ENCODE assay signal across 10 cellular contexts in the genomic region with DNA sequence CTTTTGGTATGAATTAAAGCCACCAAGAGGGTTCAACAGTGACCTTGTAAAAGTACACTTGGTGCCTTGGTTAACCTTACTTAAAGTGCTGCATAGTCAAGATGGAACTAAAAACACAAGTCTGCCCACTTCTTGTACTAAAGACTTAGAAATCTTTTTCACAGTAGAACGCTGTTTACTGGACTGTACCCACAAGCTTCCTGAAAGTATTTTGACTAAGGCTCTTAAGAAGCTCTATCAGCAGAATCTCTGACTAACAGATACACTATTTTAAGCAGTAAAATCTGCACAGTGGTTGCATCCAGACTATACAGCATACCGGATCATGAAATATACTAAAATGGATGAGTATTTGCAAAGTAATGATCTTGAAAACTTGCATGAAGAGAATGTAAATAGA. TPM values are rescaled to one million over a fixed set of nuclear protein-coding genes. Genes with fewer than 3 reads are reported as not detected.
DNase-seq lines count a peak whose midpoint lies in the region; ATAC-seq and TF ChIP-seq lines count a peak whose summit lies in the region.
"Had no signal": no experiment of that assay in that cellular context is flagged by ENCODE, and none has a peak within 500 bp of the region (broad histone marks: within the 10 kb centered on the region; RNA-seq: fewer than 3 reads in every experiment).

No MANE protein-coding gene starts in this region.

- peak overlapping the region; percentile 64 for H3K4me3 Mint-ChIP-seq in T-helper 2 cell treated with Interferon-gamma antibody and Interleukin-4, amounts not matched to agents 5 μg/mL and 100 μg/mL, for 36 hours
- H3K4me3 Mint-ChIP-seq in Calu3 (ENCODE audit: low read depth, unreplicated experiment) = no peak overlapping the region
- H3K4me3 Mint-ChIP-seq: dendritic cell treated with granulocyte-macrophage colony-stimulating factor and Interleukin-4, amounts not matched to agents 40 ng/mL and 50 ng/mL, for 4 days had no signal

- H4K8ac ChIP-seq in trophoblast cell (ENCODE audit: low read depth, low read length) = no peak overlapping the region

- H3K9me3 ChIP-seq in trophoblast cell (ENCODE audit: insufficient read depth, low read depth, low read length) = no peaks in the 10 kb centered on the region

- H3K36me3 ChIP-seq in trophoblast cell (ENCODE audit: control insufficient read depth in 1 of 2, insufficient read depth in 2 of 2, low read length in 2 of 2) = no peaks in the 10 kb centered on the region

- peak overlapping the region; percentile 67 for H3K27ac Mint-ChIP-seq in T-helper 2 cell treated with Interferon-gamma antibody and Interleukin-4, amounts not matched to agents 5 μg/mL and 100 μg/mL, for 36 hours
- H3K27ac Mint-ChIP-seq in Calu3 (ENCODE audit: unreplicated experiment) = no peak overlapping the region
- H3K27ac Mint-ChIP-seq: dendritic cell treated with granulocyte-macrophage colony-stimulating factor and Interleukin-4, amounts not matched to agents 40 ng/mL and 50 ng/mL, for 4 days had no signal

- H3K9me3 Mint-ChIP-seq in T-helper 2 cell treated with Interferon-gamma antibody and Interleukin-4, amounts not matched to agents 5 μg/mL and 100 μg/mL, for 36 hours = no peaks in the 10 kb centered on the region
- H3K9me3 Mint-ChIP-seq in Calu3 (ENCODE audit: low read depth, unreplicated experiment) = no peaks in the 10 kb centered on the region
- H3K9me3 Mint-ChIP-seq: dendritic cell treated with granulocyte-macrophage colony-stimulating factor and Interleukin-4, amounts not matched to agents 40 ng/mL and 50 ng/mL, for 4 days had no signal

- CTCF ChIA-PET in Calu3 (lab: Charles Lee) = no interaction called here

- H3K27ac ChIP-seq in trophoblast cell (ENCODE audit: low read depth, low read length) = no peak overlapping the region

- no peak overlapping the region for H3K4ac ChIP-seq in trophoblast cell (ENCODE audit: low read depth, low read length)

- no peak overlapping the region for H3K9ac ChIP-seq in trophoblast cell (ENCODE audit: low read length)

- no peak for DNase-seq in activated CD4-positive, CD25-positive, alpha-beta regulatory T cell treated with anti-CD3 and anti-CD28 coated beads, Interleukin-2, amount 50 U/mL, for 72 hours
- DNase-seq in T-helper 2 cell treated with Interferon-gamma antibody and Interleukin-4, amounts not matched to agents 5 μg/mL and 100 μg/mL, for 36 hours (ENCODE audit: low spot score) = peak; percentile 14
- DNase-seq in trophoblast cell (peak; percentile 7 to 70), Calu3 (no peak), T-helper 9 cell (no peak), amygdala (lab: John Stamatoyannopoulos, UW) (no peak)
- DNase-seq: islet precursor cell had no signal

- H4K12ac ChIP-seq in trophoblast cell (ENCODE audit: low read depth, low read length) = no peak overlapping the region

- H3K14ac ChIP-seq in trophoblast cell (ENCODE audit: low read length) = no peak overlapping the region

- H3K79me1 ChIP-seq in trophoblast cell (ENCODE audit: low read length) = no peaks in the 10 kb centered on the region

- no peak overlapping the region for H2AFZ ChIP-seq in trophoblast cell (ENCODE audit: insufficient read depth, low read length, poor library complexity)

- no TSS peak for BruUV-seq in Calu3 (replicated peaks; lab: Mats Ljungman, UMichigan)

- intact Hi-C loops in Calu3 (cut with micrococcal nuclease; ENCODE audit: unreplicated experiment) = no loop called here

- no peak for TF ChIP-seq CTCF in Calu3 (IDR thresholded peaks at IDR 0.05; ENCODE audit: unreplicated experiment)

- no peak overlapping the region for H3K4me2 ChIP-seq in trophoblast cell (ENCODE audit: low read length)

- no peak overlapping the region for H2BK12ac ChIP-seq in trophoblast cell (ENCODE audit: low read length)

- H2BK120ac ChIP-seq in trophoblast cell (ENCODE audit: insufficient read depth, low read length, poor library complexity) = no peak overlapping the region

- no peaks in the 10 kb centered on the region for H3K79me2 ChIP-seq in trophoblast cell (ENCODE audit: control insufficient read depth, insufficient read depth, low read length, poor library complexity)

- peak; percentile 32 to 74 for ATAC-seq in activated CD4-positive, CD25-positive, alpha-beta regulatory T cell treated with anti-CD3 and anti-CD28 coated beads, Interleukin-2, amount 50 U/mL, for 24 hours
- peak; percentile 95 for ATAC-seq in HG02870 (IDR thresholded peaks at IDR 0.05; ENCODE audit: unreplicated experiment)

- H2BK5ac ChIP-seq in trophoblast cell (ENCODE audit: low read depth, low read length, poor library complexity) = no peak overlapping the region

- peaks cover 15% of the 10 kb centered on the region for H3K36me3 Mint-ChIP-seq in T-helper 2 cell treated with Interferon-gamma antibody and Interleukin-4, amounts not matched to agents 5 μg/mL and 100 μg/mL, for 36 hours (ENCODE audit: low read depth)
- H3K36me3 Mint-ChIP-seq in Calu3 (ENCODE audit: insufficient read depth, unreplicated experiment) = no peaks in the 10 kb centered on the region

- H3K4me1 ChIP-seq in trophoblast cell (ENCODE audit: control insufficient read depth in 1 of 2, insufficient read depth in 2 of 2, low read length in 2 of 2) = no peaks in the 10 kb centered on the region

- H2AK5ac ChIP-seq in trophoblast cell (ENCODE audit: low read length) = no peak overlapping the region

- no peak overlapping the region for H3K4me3 ChIP-seq in trophoblast cell (ENCODE audit: low read depth, low read length)

- H3K27me3 ChIP-seq in trophoblast cell (ENCODE audit: insufficient read depth, low read length) = no peaks in the 10 kb centered on the region

- WGBS in trophoblast cell (ENCODE audit: extremely low coverage, insufficient coverage, insufficient read length) = no CpG with 5 or more reads among the region's 2 CpGs

- no peak overlapping the region for H3K23ac ChIP-seq in trophoblast cell (ENCODE audit: low read length)

- H3K18ac ChIP-seq in trophoblast cell (ENCODE audit: low read length) = no peak overlapping the region

- peaks cover 27% of the 10 kb centered on the region for H3K4me1 Mint-ChIP-seq in T-helper 2 cell treated with Interferon-gamma antibody and Interleukin-4, amounts not matched to agents 5 μg/mL and 100 μg/mL, for 36 hours (ENCODE audit: low read depth)
- peaks cover 7% of the 10 kb centered on the region for H3K4me1 Mint-ChIP-seq in Calu3 (ENCODE audit: low read depth, unreplicated experiment)

- no peaks in the 10 kb centered on the region for H3K27me3 Mint-ChIP-seq in T-helper 2 cell treated with Interferon-gamma antibody and Interleukin-4, amounts not matched to agents 5 μg/mL and 100 μg/mL, for 36 hours (ENCODE audit: low read depth)
- no peaks in the 10 kb centered on the region for H3K27me3 Mint-ChIP-seq in Calu3 (ENCODE audit: unreplicated experiment)
- H3K27me3 Mint-ChIP-seq: dendritic cell treated with granulocyte-macrophage colony-stimulating factor and Interleukin-4, amounts not matched to agents 40 ng/mL and 50 ng/mL, for 4 days had no signal

- no peak overlapping the region for H4K91ac ChIP-seq in trophoblast cell (ENCODE audit: low read depth, low read length)

RNA-seq across cellular contexts. Expression of gene RAB28, which starts 7.2 kb away (rescaled TPM):
- polyA plus RNA-seq in trophoblast cell (2013) = 9.5 and 10.7 TPM in 2 replicates
- 10.6 and 11.3 TPM in 2 replicates for total RNA-seq in Calu3 (2022)

Comparison
In these comparisons a context has a peak if more than half of its experiments do, and no peak if none do; other contexts are left out.
1. DNase-seq: peak in T-helper 2 cell treated with Interferon-gamma antibody and Interleukin-4, amounts not matched to agents 5 μg/mL and 100 μg/mL, for 36 hours (single experiment) and trophoblast cell (2 of 2); none in activated CD4-positive, CD25-positive, alpha-beta regulatory T cell treated with anti-CD3 and anti-CD28 coated beads, Interleukin-2, amount 50 U/mL, for 72 hours (single experiment), Calu3 (single experiment), T-helper 9 cell (single experiment) and amygdala (0 of 56).